ENCODE assay signal across 11 cellular contexts in the genomic region with DNA sequence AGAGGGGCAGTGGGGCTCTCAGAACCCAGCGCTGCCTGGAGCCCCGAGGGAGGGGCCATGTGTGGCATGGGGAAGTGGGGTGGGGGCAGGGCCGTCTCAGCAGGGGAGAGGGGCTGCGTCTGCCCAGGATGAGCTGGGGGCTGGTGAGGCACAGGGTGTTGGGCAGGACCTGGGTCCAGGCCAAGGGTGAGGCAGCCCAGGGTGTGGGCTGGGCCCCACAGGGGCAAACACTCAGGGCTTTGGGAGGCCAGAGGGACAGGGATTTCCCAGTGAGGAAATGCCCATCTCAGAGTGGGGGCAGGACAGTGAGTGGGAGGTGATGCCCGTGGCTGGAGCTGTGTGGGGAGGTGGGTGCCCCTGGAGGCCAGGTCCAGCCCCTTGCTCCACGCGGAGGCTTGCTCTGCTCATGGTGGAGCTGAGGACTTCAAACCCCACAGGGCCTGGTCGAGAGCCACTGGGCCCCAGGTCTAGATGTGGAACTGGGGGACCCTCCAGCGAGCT. TPM values are rescaled to one million over a fixed set of nuclear protein-coding genes. Genes with fewer than 3 reads are reported as not detected.
DNase-seq lines count a peak whose midpoint lies in the region; ATAC-seq and TF ChIP-seq lines count a peak whose summit lies in the region.
"Had no signal": no experiment of that assay in that cellular context is flagged by ENCODE, and none has a peak within 500 bp of the region (broad histone marks: within the 10 kb centered on the region; RNA-seq: fewer than 3 reads in every experiment).

No MANE protein-coding gene starts in this region.

- H3K4me3 ChIP-seq in right atrium auricular region (no peak overlapping the region), skin epidermis (peak overlapping the region in 1 of 7 experiments; percentile 1)

- H3K4me1 ChIP-seq in right atrium auricular region, result peaks cover 0 to 97% of the 10 kb centered on the region in 2 donors

- H3K27me3 ChIP-seq in right atrium auricular region, result no peaks in the 10 kb centered on the region

- H3K9me3 ChIP-seq in right atrium auricular region, result no peaks in the 10 kb centered on the region
- H3K9me3 ChIP-seq: neutrophil had no signal

- no peak overlapping the region for H3K27ac Mint-ChIP-seq in activated T-helper 1 cell treated with anti-CD3 and anti-CD28 coated beads, Interleukin-12 subunit alpha, Interleukin-12 subunit beta, Interleukin-2, Interleukin-4 antibody, amounts not matched to agents 30 ng/mL and 10 ng/mL and 1 ng/mL, durations not matched to agents 14 hours and 24 hours and 36 hours
- H3K27ac Mint-ChIP-seq: activated T-cell treated with anti-CD3 and anti-CD28 coated beads, Interleukin-2, amount 50 U/mL, for 72 hours had no signal

- DNase-seq in Daoy (ENCODE audit: low read depth) (peak; percentile 44), right atrium auricular region (ENCODE audit: low spot score) (no peak), D341Med (ENCODE audit: low spot score) (no peak), NCI-H82 (lab: John Stamatoyannopoulos, UW) (no peak)
- no peak for DNase-seq in activated T-helper 1 cell treated with anti-CD3 and anti-CD28 coated beads, Interleukin-12 subunit alpha, Interleukin-12 subunit beta, Interleukin-2, Interleukin-4 antibody, amounts not matched to agents 30 ng/mL and 10 ng/mL and 1 ng/mL, durations not matched to agents 14 hours and 24 hours and 36 hours (ENCODE audit: low spot score)
- DNase-seq: activated T-cell treated with anti-CD3 and anti-CD28 coated beads, Interleukin-2, amount 50 U/mL, for 72 hours; NCI-H2029 had no signal

- H3K27ac ChIP-seq in angular gyrus (ENCODE audit: low read depth, low read length) (peak overlapping the region; percentile 62), right atrium auricular region (peak overlapping the region; percentile 91 to 93), skin epidermis (peak overlapping the region; percentile 58 to 99 (median 95))
- H3K27ac ChIP-seq: neutrophil had no signal

- peaks cover 6% of the 10 kb centered on the region for H3K4me1 Mint-ChIP-seq in activated T-helper 1 cell treated with anti-CD3 and anti-CD28 coated beads, Interleukin-12 subunit alpha, Interleukin-12 subunit beta, Interleukin-2, Interleukin-4 antibody, amounts not matched to agents 30 ng/mL and 10 ng/mL and 1 ng/mL, durations not matched to agents 14 hours and 24 hours and 36 hours (ENCODE audit: low read depth)

- ATAC-seq in GM19035 (IDR thresholded peaks at IDR 0.05; ENCODE audit: unreplicated experiment), result no peak
- ATAC-seq: activated T-cell treated with anti-CD3 and anti-CD28 coated beads, Interleukin-2, amount 50 U/mL, for 72 hours had no signal

- no peak for TF ChIP-seq CTCF in right atrium auricular region (IDR thresholded peaks at IDR 0.05)

- no peak overlapping the region for H3K4me3 Mint-ChIP-seq in activated T-helper 1 cell treated with anti-CD3 and anti-CD28 coated beads, Interleukin-12 subunit alpha, Interleukin-12 subunit beta, Interleukin-2, Interleukin-4 antibody, amounts not matched to agents 30 ng/mL and 10 ng/mL and 1 ng/mL, durations not matched to agents 14 hours and 24 hours and 36 hours
- H3K4me3 Mint-ChIP-seq: activated T-cell treated with anti-CD3 and anti-CD28 coated beads, Interleukin-2, amount 50 U/mL, for 72 hours had no signal

- H3K27me3 Mint-ChIP-seq in activated T-helper 1 cell treated with anti-CD3 and anti-CD28 coated beads, Interleukin-12 subunit alpha, Interleukin-12 subunit beta, Interleukin-2, Interleukin-4 antibody, amounts not matched to agents 30 ng/mL and 10 ng/mL and 1 ng/mL, durations not matched to agents 14 hours and 24 hours and 36 hours (ENCODE audit: insufficient read depth), result peaks cover 9% of the 10 kb centered on the region

- intact Hi-C loops in activated T-helper 1 cell treated with anti-CD3 and anti-CD28 coated beads, Interleukin-12 subunit alpha, Interleukin-12 subunit beta, Interleukin-2, Interleukin-4 antibody, amounts not matched to agents 30 ng/mL and 10 ng/mL and 1 ng/mL, durations not matched to agents 14 hours and 24 hours and 36 hours (cut with micrococcal nuclease), result no loop called here

- no peaks in the 10 kb centered on the region for H3K9me3 Mint-ChIP-seq in activated T-helper 1 cell treated with anti-CD3 and anti-CD28 coated beads, Interleukin-12 subunit alpha, Interleukin-12 subunit beta, Interleukin-2, Interleukin-4 antibody, amounts not matched to agents 30 ng/mL and 10 ng/mL and 1 ng/mL, durations not matched to agents 14 hours and 24 hours and 36 hours
- H3K9me3 Mint-ChIP-seq: activated T-cell treated with anti-CD3 and anti-CD28 coated beads, Interleukin-2, amount 50 U/mL, for 72 hours had no signal

- no peaks in the 10 kb centered on the region for H3K36me3 ChIP-seq in right atrium auricular region
- H3K36me3 ChIP-seq: neutrophil had no signal

- no peaks in the 10 kb centered on the region for H3K36me3 Mint-ChIP-seq in activated T-helper 1 cell treated with anti-CD3 and anti-CD28 coated beads, Interleukin-12 subunit alpha, Interleukin-12 subunit beta, Interleukin-2, Interleukin-4 antibody, amounts not matched to agents 30 ng/mL and 10 ng/mL and 1 ng/mL, durations not matched to agents 14 hours and 24 hours and 36 hours (ENCODE audit: low read depth)

RNA-seq across cellular contexts. Expression of a gene that starts 5.4 kb away (rescaled TPM):
- total RNA-seq in Daoy (2014; rRNA removed; shearing (Covaris generic)), result 35.8 and 42.4 TPM in 2 replicates
- total RNA-seq in right atrium auricular region, result 10 to 100 TPM; 60.3 to 92.8 TPM
- 8.9 and 10.2 TPM in 2 replicates for total RNA-seq in activated T-helper 1 cell treated with anti-CD3 and anti-CD28 coated beads, Interleukin-12 subunit alpha, Interleukin-12 subunit beta, Interleukin-2, Interleukin-4 antibody, amounts not matched to agents 30 ng/mL and 10 ng/mL and 1 ng/mL, durations not matched to agents 14 hours and 24 hours and 36 hours

RNA-seq across cellular contexts. Expression of a gene that starts 24.7 kb away (rescaled TPM):
- 0.09 and 1.3 TPM in 2 replicates for total RNA-seq in Daoy (2014; rRNA removed; shearing (Covaris generic))
- 1 to 10 TPM in 1 of 2 donors, under 1 TPM in 1; 0.85 to 1.0 TPM for total RNA-seq in right atrium auricular region
- total RNA-seq in activated T-helper 1 cell treated with anti-CD3 and anti-CD28 coated beads, Interleukin-12 subunit alpha, Interleukin-12 subunit beta, Interleukin-2, Interleukin-4 antibody, amounts not matched to agents 30 ng/mL and 10 ng/mL and 1 ng/mL, durations not matched to agents 14 hours and 24 hours and 36 hours, result 1.7 and 2.2 TPM in 2 replicates

RNA-seq across cellular contexts. Expression of a gene that starts 31.9 kb away (rescaled TPM):
- 1.3 and 4.8 TPM in 2 replicates for total RNA-seq in Daoy (2014; rRNA removed; shearing (Covaris generic))
- 1 to 10 TPM; 3.7 to 4.0 TPM for total RNA-seq in right atrium auricular region
- 24.6 and 28.9 TPM in 2 replicates for total RNA-seq in activated T-helper 1 cell treated with anti-CD3 and anti-CD28 coated beads, Interleukin-12 subunit alpha, Interleukin-12 subunit beta, Interleukin-2, Interleukin-4 antibody, amounts not matched to agents 30 ng/mL and 10 ng/mL and 1 ng/mL, durations not matched to agents 14 hours and 24 hours and 36 hours

RNA-seq across cellular contexts. Expression of a gene that starts 40.6 kb away (rescaled TPM):
- total RNA-seq in Daoy (2014; rRNA removed; shearing (Covaris generic)), result 14.6 and 16.9 TPM in 2 replicates
- total RNA-seq in right atrium auricular region, result 10 to 100 TPM in 1 of 2 donors, 1 to 10 TPM in 1; 5.0 to 13.0 TPM
- total RNA-seq in activated T-helper 1 cell treated with anti-CD3 and anti-CD28 coated beads, Interleukin-12 subunit alpha, Interleukin-12 subunit beta, Interleukin-2, Interleukin-4 antibody, amounts not matched to agents 30 ng/mL and 10 ng/mL and 1 ng/mL, durations not matched to agents 14 hours and 24 hours and 36 hours, result 15.1 and 19.0 TPM in 2 replicates

RNA-seq across cellular contexts. Expression of a gene that starts 41.0 kb away (rescaled TPM):
- 29.3 and 39.1 TPM in 2 replicates for total RNA-seq in Daoy (2014; rRNA removed; shearing (Covaris generic))
- 10 to 100 TPM; 45.2 to 54.8 TPM for total RNA-seq in right atrium auricular region
- total RNA-seq in activated T-helper 1 cell treated with anti-CD3 and anti-CD28 coated beads, Interleukin-12 subunit alpha, Interleukin-12 subunit beta, Interleukin-2, Interleukin-4 antibody, amounts not matched to agents 30 ng/mL and 10 ng/mL and 1 ng/mL, durations not matched to agents 14 hours and 24 hours and 36 hours, result 46.0 and 48.5 TPM in 2 replicates
